In genomic region chr14:96582995-96583394, GRCh38 we compare ENCODE assay signal across 27 cellular contexts.
"Had no signal": no experiment of that assay in that cellular context is flagged by ENCODE, and none has a peak within 500 bp of the region (broad histone marks: within the 10 kb centered on the region; RNA-seq: fewer than 3 reads in every experiment).

No MANE protein-coding gene starts in this region.

- H3K9me3 Mint-ChIP-seq: activated T-cell treated with anti-CD3 and anti-CD28 coated beads, Interleukin-2, amount 50 U/mL, for 4 hours; activated T-helper 2 cell treated with anti-CD3 and anti-CD28 coated beads, Interferon-gamma antibody, Interleukin-2, Interleukin-4, amounts not matched to agents 10 μg/mL and 5 μg/mL and 100 μg/mL, durations not matched to agents 14 hours and 24 hours and 36 hours; central memory CD8-positive, alpha-beta T cell; natural killer cell; stimulated activated naive CD8-positive, alpha-beta T cell treated with anti-CD3 and anti-CD28 coated beads, Interleukin-15, Interleukin-2, amounts not matched to agents 100 ng/mL and 50 ng/mL, for 24 hours; WTC11 had no signal

- H3K4me1 Mint-ChIP-seq: activated CD4-positive, alpha-beta T cell treated with anti-CD3 and anti-CD28 coated beads for 36 hours had no signal

- H3K36me3 ChIP-seq: adrenal gland, ascending aorta, brain microvascular endothelial cell, left ventricle myocardium inferior, ovary, thyroid gland, upper lobe of right lung had no signal

- H3K27ac Mint-ChIP-seq: activated CD4-positive, alpha-beta T cell treated with anti-CD3 and anti-CD28 coated beads for 36 hours; activated naive CD8-positive, alpha-beta T cell; activated T-helper 2 cell treated with anti-CD3 and anti-CD28 coated beads, Interferon-gamma antibody, Interleukin-2, Interleukin-4, amounts not matched to agents 10 μg/mL and 5 μg/mL and 100 μg/mL, durations not matched to agents 14 hours and 24 hours and 36 hours; natural killer cell; stimulated activated naive CD8-positive, alpha-beta T cell treated with anti-CD3 and anti-CD28 coated beads, Interleukin-15, Interleukin-2, amounts not matched to agents 100 ng/mL and 50 ng/mL, for 24 hours; WTC11 had no signal

- DNase-seq: activated CD4-positive, alpha-beta T cell treated with anti-CD3 and anti-CD28 coated beads for 36 hours; activated naive CD4-positive, alpha-beta T cell; activated T-cell treated with anti-CD3 and anti-CD28 coated beads, Interleukin-2, amount 50 U/mL, for 4 hours; brain microvascular endothelial cell; effector memory CD4-positive, alpha-beta T cell; glutamatergic neuron; kidney glomerular epithelial cell; left ventricle myocardium inferior; midbrain; natural killer cell; ovary; psoas muscle; right cardiac atrium; stimulated activated CD4-positive, alpha-beta T cell treated with anti-CD3 and anti-CD28 coated beads, Interleukin-1b, Interleukin-23, amount 100 ng/mL, for 48 hours; substantia nigra; T1000; thyroid gland had no signal

- H3K27ac ChIP-seq: adrenal gland, ascending aorta, brain microvascular endothelial cell, hepatocyte, left ventricle myocardium inferior, ovary, psoas muscle, thyroid gland, upper lobe of right lung had no signal

- H3K4me1 ChIP-seq: adrenal gland, ascending aorta, left ventricle myocardium inferior, psoas muscle, thyroid gland, upper lobe of right lung had no signal

- H3K4me3 ChIP-seq: adrenal gland, ascending aorta, hepatocyte, left ventricle myocardium inferior, ovary, psoas muscle, thyroid gland, upper lobe of right lung had no signal

- H3K36me3 Mint-ChIP-seq: activated naive CD8-positive, alpha-beta T cell; natural killer cell; WTC11 had no signal

- H3K4me3 Mint-ChIP-seq: activated CD4-positive, alpha-beta T cell treated with anti-CD3 and anti-CD28 coated beads for 36 hours; activated naive CD8-positive, alpha-beta T cell; activated T-cell treated with anti-CD3 and anti-CD28 coated beads, Interleukin-2, amount 50 U/mL, for 4 hours; central memory CD8-positive, alpha-beta T cell; natural killer cell; stimulated activated naive CD8-positive, alpha-beta T cell treated with anti-CD3 and anti-CD28 coated beads, Interleukin-15, Interleukin-2, amounts not matched to agents 100 ng/mL and 50 ng/mL, for 24 hours; WTC11 had no signal

- H3K4me2 ChIP-seq: hepatocyte had no signal

- ATAC-seq: activated CD4-positive, alpha-beta T cell treated with anti-CD3 and anti-CD28 coated beads for 36 hours; activated T-cell treated with anti-CD3 and anti-CD28 coated beads, Interleukin-2, amount 50 U/mL, for 4 hours; esophagus mucosa; natural killer cell; psoas muscle; right cardiac atrium; WTC11 had no signal

- H3K9me3 ChIP-seq: adrenal gland, ascending aorta, left ventricle myocardium inferior, ovary, psoas muscle, thyroid gland, upper lobe of right lung had no signal

- H3K27me3 ChIP-seq: ascending aorta, ovary, thyroid gland had no signal

- H2AFZ ChIP-seq: hepatocyte had no signal

- H3K79me2 ChIP-seq: hepatocyte had no signal
